Comparison of ENCODE assay signal across 1 cellular context in the genomic region with DNA sequence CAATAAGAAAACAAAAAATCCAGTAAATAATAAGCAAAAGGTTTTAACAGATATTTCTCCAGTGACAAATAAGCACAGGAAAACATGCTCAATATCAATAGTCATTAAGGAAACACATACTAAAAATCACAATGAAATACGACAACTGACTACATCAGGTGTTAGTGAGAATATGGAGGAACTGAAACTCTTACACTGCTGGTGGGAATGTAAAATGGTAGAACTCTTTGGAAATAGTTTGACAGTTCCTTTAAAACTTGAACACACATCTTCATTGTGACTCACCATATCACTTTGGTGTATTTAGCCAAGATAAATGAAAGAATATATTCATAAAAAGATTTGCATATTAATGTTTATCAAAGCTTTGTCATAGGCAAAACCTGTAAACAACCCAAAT.
TF ChIP-seq lines count a peak whose summit lies in the region.

No MANE protein-coding gene starts in this region.

TF ChIP-seq in K562, 482 proteins besides CTCF, POLR2A, EP300 and RAD21:
- TF ChIP-seq SIN3B (IDR thresholded peaks at IDR 0.05; ENCODE audit: low read depth) (no peak), TBP (optimal IDR thresholded peaks at IDR 0.05; ENCODE audit: low read depth, low read length) (peak; percentile 67)
